In the genomic region with DNA sequence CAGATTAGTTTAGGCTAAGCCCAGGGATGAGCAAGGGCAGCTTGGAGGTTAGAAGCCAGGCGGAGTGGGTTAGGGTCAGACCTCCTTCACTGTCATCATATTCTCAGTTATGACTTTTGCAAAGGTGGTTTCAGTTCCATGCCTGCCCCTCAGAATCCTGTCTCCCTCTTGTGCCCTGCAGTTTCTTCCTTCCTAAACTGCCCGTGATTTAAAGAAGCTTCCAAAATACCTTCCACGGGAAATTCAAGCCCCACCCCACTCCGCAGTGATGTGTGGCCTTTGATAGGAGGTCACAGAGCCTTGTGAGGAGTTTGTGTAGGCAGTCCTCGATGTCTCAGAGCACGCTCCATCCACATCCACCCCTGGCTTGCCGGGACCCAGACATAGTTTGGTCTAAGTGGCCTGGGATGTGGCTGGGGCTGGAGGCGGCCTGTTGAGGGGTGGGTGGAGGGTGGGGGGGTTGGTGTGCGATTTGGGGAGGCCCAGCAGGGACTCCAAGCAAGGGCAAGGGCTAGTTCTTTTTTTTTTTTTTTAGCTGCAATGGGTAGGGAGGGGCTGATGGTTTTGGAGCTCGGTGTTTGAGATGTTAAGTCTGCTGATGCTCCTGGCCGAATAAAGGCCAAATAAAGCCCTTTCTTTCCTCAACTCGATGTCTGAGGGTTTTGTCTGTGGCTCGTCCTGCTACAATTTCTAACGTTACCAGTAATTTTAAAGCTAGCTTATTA, we compare ENCODE assay signal across 10 cellular contexts. TPM values are rescaled to one million over a fixed set of nuclear protein-coding genes. Genes with fewer than 3 reads are reported as not detected.
A peak's percentile ranks its signal among the peaks of the same experiment; 100 is the strongest.
DNase-seq lines count a peak whose midpoint lies in the region; ATAC-seq and TF ChIP-seq lines count a peak whose summit lies in the region.
"Had no signal": no experiment of that assay in that cellular context is flagged by ENCODE, and none has a peak within 500 bp of the region (broad histone marks: within the 10 kb centered on the region; RNA-seq: fewer than 3 reads in every experiment).

No MANE protein-coding gene starts in this region.

- peak overlapping the region; percentile 85 to 97 (median 90) for H3K27ac ChIP-seq in right lobe of liver
- H3K27ac ChIP-seq in thymus (ENCODE audit: low read depth): peak overlapping the region; percentile 67

- peaks cover 6% of the 10 kb centered on the region for H3K27me3 Mint-ChIP-seq in activated naive CD8-positive, alpha-beta T cell treated with anti-CD3 and anti-CD28 coated beads for 36 hours

- peak; percentile 36 for DNase-seq in activated CD4-positive, CD25-positive, alpha-beta regulatory T cell treated with anti-CD3 and anti-CD28 coated beads, Interleukin-2, amount 50 U/mL, for 72 hours
- DNase-seq in activated CD4-positive, CD25-positive, alpha-beta regulatory T cell (lab: John Stamatoyannopoulos, UW): no peak
- no peak for DNase-seq in activated naive CD8-positive, alpha-beta T cell treated with anti-CD3 and anti-CD28 coated beads for 36 hours
- DNase-seq in right lobe of liver (peak in 2 of 3 donors; percentile 30 to 52), NCI-H510A (lab: John Stamatoyannopoulos, UW) (no peak), middle frontal gyrus (ENCODE audit: extremely low spot score, low spot score) (no peak)

- H3K4me1 Mint-ChIP-seq in activated naive CD8-positive, alpha-beta T cell treated with anti-CD3 and anti-CD28 coated beads for 36 hours: peaks cover 25% of the 10 kb centered on the region

- no peaks in the 10 kb centered on the region for H3K9me3 ChIP-seq in right lobe of liver
- no peaks in the 10 kb centered on the region for H3K9me3 ChIP-seq in thymus (ENCODE audit: control insufficient read depth)

- no peak for TF ChIP-seq CTCF in right lobe of liver (IDR thresholded peaks at IDR 0.05)

- H3K27me3 ChIP-seq in right lobe of liver: no peaks in the 10 kb centered on the region
- H3K27me3 ChIP-seq in thymus (ENCODE audit: control insufficient read depth, insufficient read depth): peaks cover 4% of the 10 kb centered on the region

- ATAC-seq in right lobe of liver: no peak
- no peak for ATAC-seq in GM21786 (IDR thresholded peaks at IDR 0.05; ENCODE audit: unreplicated experiment)

- H3K27ac Mint-ChIP-seq in activated naive CD8-positive, alpha-beta T cell treated with anti-CD3 and anti-CD28 coated beads for 36 hours: peak overlapping the region; percentile 96

- 27% methylated on average over 12 of the region's 14 CpGs for WGBS in right lobe of liver (ENCODE audit: insufficient coverage, low coverage, low lambda C conversion rate, missing lambda C conversion rate)
- WGBS in thymus: 80% methylated on average over 14 of the region's 14 CpGs

- no peaks in the 10 kb centered on the region for H3K36me3 ChIP-seq in right lobe of liver
- H3K36me3 ChIP-seq in thymus (ENCODE audit: control insufficient read depth, insufficient read depth): no peaks in the 10 kb centered on the region

- H3K4me3 Mint-ChIP-seq in activated naive CD8-positive, alpha-beta T cell treated with anti-CD3 and anti-CD28 coated beads for 36 hours: peak overlapping the region; percentile 86

- peak overlapping the region in 2 of 3 donors; percentile 42 to 55 for H3K4me3 ChIP-seq in right lobe of liver
- H3K4me3 ChIP-seq in thymus (ENCODE audit: low read length): no peak overlapping the region

- no peaks in the 10 kb centered on the region for H3K9me3 Mint-ChIP-seq in activated naive CD8-positive, alpha-beta T cell treated with anti-CD3 and anti-CD28 coated beads for 36 hours

- intact Hi-C loops in right lobe of liver (cut with DNase I): no loop called here

- H3K4me1 ChIP-seq in right lobe of liver (peaks cover 0 to 49% (median 9%) of the 10 kb centered on the region in 4 donors), thymus (ENCODE audit: control insufficient read depth, insufficient read depth, low read length) (peaks cover 32% of the 10 kb centered on the region)

- peak; percentile 44 for TF ChIP-seq POLR2A in right lobe of liver (IDR thresholded peaks at IDR 0.05)

- peaks cover 50% of the 10 kb centered on the region for H3K36me3 Mint-ChIP-seq in activated naive CD8-positive, alpha-beta T cell treated with anti-CD3 and anti-CD28 coated beads for 36 hours

RNA-seq across cellular contexts. Expression of gene IFITM1, which starts 1.6 kb away (rescaled TPM):
- total RNA-seq in activated naive CD8-positive, alpha-beta T cell treated with anti-CD3 and anti-CD28 coated beads for 36 hours: 100 to 1,000 TPM; 345 to 356 TPM
- total RNA-seq in right lobe of liver: 100 to 1,000 TPM in 2 of 6 experiments, 10 to 100 TPM in 4; 15.7 to 159 (median 72.5) TPM
- 463 TPM for polyA plus RNA-seq in thymus

RNA-seq across cellular contexts. Expression of gene IFITM2, which starts 4.6 kb away (rescaled TPM):
- 100 to 1,000 TPM; 474 to 496 TPM for total RNA-seq in activated naive CD8-positive, alpha-beta T cell treated with anti-CD3 and anti-CD28 coated beads for 36 hours
- total RNA-seq in right lobe of liver: 100 to 1,000 TPM; 157 to 624 (median 390) TPM
- polyA plus RNA-seq in thymus: 467 TPM

RNA-seq across cellular contexts. Expression of gene IFITM3, which starts 8.4 kb away (rescaled TPM):
- total RNA-seq in activated naive CD8-positive, alpha-beta T cell treated with anti-CD3 and anti-CD28 coated beads for 36 hours: 10 to 100 TPM; 93.0 to 96.1 TPM
- 1,000 to 10,000 TPM in 1 of 6 experiments, 100 to 1,000 TPM in 5; 445 to 1,124 (median 694) TPM for total RNA-seq in right lobe of liver
- polyA plus RNA-seq in thymus: 636 TPM

RNA-seq across cellular contexts. Expression of gene IFITM5, which starts 12.9 kb away (rescaled TPM):
- not detected for total RNA-seq in activated naive CD8-positive, alpha-beta T cell treated with anti-CD3 and anti-CD28 coated beads for 36 hours
- total RNA-seq in right lobe of liver: not detected
- 0.25 TPM for polyA plus RNA-seq in thymus
- total RNA-seq: A172; activated CD8-positive, alpha-beta memory T cell treated with anti-CD3 and anti-CD28 coated beads for 36 hours had no signal

RNA-seq across cellular contexts. Expression of gene PGGHG, which starts 23.3 kb away (rescaled TPM):
- 100 to 1,000 TPM; 206 to 209 TPM for total RNA-seq in activated naive CD8-positive, alpha-beta T cell treated with anti-CD3 and anti-CD28 coated beads for 36 hours
- 100 to 1,000 TPM in 1 of 6 experiments, 10 to 100 TPM in 4, 1 to 10 TPM in 1; 7.7 to 110 (median 13.8) TPM for total RNA-seq in right lobe of liver
- polyA plus RNA-seq in thymus: 900 TPM

Comparison
In these comparisons a context has a peak if more than half of its experiments do, and no peak if none do; other contexts are left out.
1. DNase-seq: peak in activated CD4-positive, CD25-positive, alpha-beta regulatory T cell treated with anti-CD3 and anti-CD28 coated beads, Interleukin-2, amount 50 U/mL, for 72 hours (single experiment) and right lobe of liver (2 of 3); none in activated CD4-positive, CD25-positive, alpha-beta regulatory T cell (0 of 4), activated naive CD8-positive, alpha-beta T cell treated with anti-CD3 and anti-CD28 coated beads for 36 hours (single experiment), NCI-H510A (single experiment) and middle frontal gyrus (single experiment).
2. RNA of gene IFITM3, which starts 8.4 kb away (total RNA-seq): 445 to 1,124 TPM in right lobe of liver; 93.0 to 96.1 TPM in activated naive CD8-positive, alpha-beta T cell treated with anti-CD3 and anti-CD28 coated beads for 36 hours; every median in the first group is over 4 times any median in the second.